Comparison of ENCODE assay signal across 1 cellular context in the genomic region with DNA sequence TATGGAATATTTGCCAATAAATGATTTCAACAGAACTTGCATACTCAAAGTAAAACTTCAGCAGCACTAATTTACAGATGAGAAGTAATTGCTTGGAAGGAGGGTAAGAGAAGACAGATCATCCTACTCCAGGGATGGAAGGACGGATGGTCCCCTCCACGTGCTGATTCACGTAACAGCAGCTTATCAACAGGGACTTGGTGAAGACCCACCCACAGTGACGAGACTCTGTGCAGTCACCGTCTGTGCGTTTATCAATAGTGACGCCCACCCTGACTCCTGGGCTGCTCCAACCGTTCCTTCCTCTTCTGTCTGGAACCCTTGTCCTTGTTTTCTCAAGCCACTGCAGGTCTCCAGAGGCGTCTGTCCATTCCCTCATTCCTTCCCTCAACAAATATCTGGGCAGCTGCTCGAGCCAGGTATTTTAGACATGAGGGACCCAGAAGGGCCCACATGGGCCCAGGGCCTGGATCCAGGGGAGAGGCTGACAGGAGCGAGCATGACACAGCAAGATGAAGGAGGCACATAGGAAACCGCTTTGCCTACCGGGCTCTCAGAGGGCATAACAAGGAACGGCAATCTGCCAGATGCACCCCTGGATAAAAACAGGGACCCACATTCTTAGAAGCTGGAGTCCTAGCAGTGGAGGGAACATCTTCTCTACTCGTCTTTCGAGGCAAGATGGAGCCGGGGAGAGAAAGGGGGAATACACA.
TF ChIP-seq lines count a peak whose summit lies in the region.

No MANE protein-coding gene starts in this region.

TF ChIP-seq in WTC11, 78 proteins besides CTCF, POLR2A, EP300 and RAD21 (continued from another document):
- TF ChIP-seq, protein P1, sequence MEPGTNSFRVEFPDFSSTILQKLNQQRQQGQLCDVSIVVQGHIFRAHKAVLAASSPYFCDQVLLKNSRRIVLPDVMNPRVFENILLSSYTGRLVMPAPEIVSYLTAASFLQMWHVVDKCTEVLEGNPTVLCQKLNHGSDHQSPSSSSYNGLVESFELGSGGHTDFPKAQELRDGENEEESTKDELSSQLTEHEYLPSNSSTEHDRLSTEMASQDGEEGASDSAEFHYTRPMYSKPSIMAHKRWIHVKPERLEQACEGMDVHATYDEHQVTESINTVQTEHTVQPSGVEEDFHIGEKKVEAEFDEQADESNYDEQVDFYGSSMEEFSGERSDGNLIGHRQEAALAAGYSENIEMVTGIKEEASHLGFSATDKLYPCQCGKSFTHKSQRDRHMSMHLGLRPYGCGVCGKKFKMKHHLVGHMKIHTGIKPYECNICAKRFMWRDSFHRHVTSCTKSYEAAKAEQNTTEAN (CRISPR knock-in tag; IDR thresholded peaks at IDR 0.05): no peak
- TF ChIP-seq, protein P2, sequence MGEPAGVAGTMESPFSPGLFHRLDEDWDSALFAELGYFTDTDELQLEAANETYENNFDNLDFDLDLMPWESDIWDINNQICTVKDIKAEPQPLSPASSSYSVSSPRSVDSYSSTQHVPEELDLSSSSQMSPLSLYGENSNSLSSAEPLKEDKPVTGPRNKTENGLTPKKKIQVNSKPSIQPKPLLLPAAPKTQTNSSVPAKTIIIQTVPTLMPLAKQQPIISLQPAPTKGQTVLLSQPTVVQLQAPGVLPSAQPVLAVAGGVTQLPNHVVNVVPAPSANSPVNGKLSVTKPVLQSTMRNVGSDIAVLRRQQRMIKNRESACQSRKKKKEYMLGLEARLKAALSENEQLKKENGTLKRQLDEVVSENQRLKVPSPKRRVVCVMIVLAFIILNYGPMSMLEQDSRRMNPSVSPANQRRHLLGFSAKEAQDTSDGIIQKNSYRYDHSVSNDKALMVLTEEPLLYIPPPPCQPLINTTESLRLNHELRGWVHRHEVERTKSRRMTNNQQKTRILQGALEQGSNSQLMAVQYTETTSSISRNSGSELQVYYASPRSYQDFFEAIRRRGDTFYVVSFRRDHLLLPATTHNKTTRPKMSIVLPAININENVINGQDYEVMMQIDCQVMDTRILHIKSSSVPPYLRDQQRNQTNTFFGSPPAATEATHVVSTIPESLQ (CRISPR knock-in tag; IDR thresholded peaks at IDR 0.05): no peak
- TF ChIP-seq, protein P3, sequence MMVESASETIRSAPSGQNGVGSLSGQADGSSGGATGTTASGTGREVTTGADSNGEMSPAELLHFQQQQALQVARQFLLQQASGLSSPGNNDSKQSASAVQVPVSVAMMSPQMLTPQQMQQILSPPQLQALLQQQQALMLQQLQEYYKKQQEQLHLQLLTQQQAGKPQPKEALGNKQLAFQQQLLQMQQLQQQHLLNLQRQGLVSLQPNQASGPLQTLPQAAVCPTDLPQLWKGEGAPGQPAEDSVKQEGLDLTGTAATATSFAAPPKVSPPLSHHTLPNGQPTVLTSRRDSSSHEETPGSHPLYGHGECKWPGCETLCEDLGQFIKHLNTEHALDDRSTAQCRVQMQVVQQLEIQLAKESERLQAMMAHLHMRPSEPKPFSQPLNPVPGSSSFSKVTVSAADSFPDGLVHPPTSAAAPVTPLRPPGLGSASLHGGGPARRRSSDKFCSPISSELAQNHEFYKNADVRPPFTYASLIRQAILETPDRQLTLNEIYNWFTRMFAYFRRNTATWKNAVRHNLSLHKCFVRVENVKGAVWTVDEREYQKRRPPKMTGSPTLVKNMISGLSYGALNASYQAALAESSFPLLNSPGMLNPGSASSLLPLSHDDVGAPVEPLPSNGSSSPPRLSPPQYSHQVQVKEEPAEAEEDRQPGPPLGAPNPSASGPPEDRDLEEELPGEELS (CRISPR knock-in tag; IDR thresholded peaks at IDR 0.05): no peak
- TF ChIP-seq ZBTB21 (CRISPR knock-in tag; IDR thresholded peaks at IDR 0.05; ENCODE audit: borderline replicate concordance): no peak
